In genomic region chr2:28288620-28289019, GRCh38 we compare ENCODE assay signal across 26 cellular contexts.
DNase-seq lines count a peak whose midpoint lies in the region; ATAC-seq and TF ChIP-seq lines count a peak whose summit lies in the region.
"Had no signal": no experiment of that assay in that cellular context is flagged by ENCODE, and none has a peak within 500 bp of the region (broad histone marks: within the 10 kb centered on the region; RNA-seq: fewer than 3 reads in every experiment).

No MANE protein-coding gene starts in this region.

- H4K8ac ChIP-seq in IMR-90 (ENCODE audit: low read depth in 2 of 2, low read length in 2 of 2), result peak overlapping the region in 1 of 2 experiments; percentile 15; a peak in 1 of 4 replicates
- no peak overlapping the region for H4K8ac ChIP-seq in mesenchymal stem cell (ENCODE audit: low read length)

- BruUV-seq in IMR-90 (replicated peaks; lab: Mats Ljungman, UMichigan), result no TSS peak

- CTCF ChIA-PET in activated naive CD4-positive, alpha-beta T cell treated with anti-CD3 and anti-CD28 coated beads for 36 hours (lab: Charles Lee), result interaction anchor here (0.6 kb wide), 1 partner anchor 164 kb away, joined by 4 read pairs; no protein-coding TSS in a partner anchor
- CTCF ChIA-PET in IMR-90 (lab: Yijun Ruan, JAX), result no interaction called here

- peaks cover 22% of the 10 kb centered on the region for H3K9me1 ChIP-seq in IMR-90 (ENCODE audit: insufficient read depth, low read length)

- POLR2A ChIA-PET in IMR-90 (lab: Charles Lee; ENCODE audit: unreplicated experiment), result no interaction called here

- in situ Hi-C loops in IMR-90 (cut with MboI; ENCODE audit: low sequenced_read_pairs), result no loop called here

- ATAC-seq in IMR-90 (ENCODE audit: low read depth), result no peak
- no peak for ATAC-seq in HG03442 (IDR thresholded peaks at IDR 0.05; ENCODE audit: unreplicated experiment)
- ATAC-seq: GM12878 had no signal

- H3K9ac ChIP-seq in IMR-90 (ENCODE audit: low read depth, low read length) (no peak overlapping the region), mesenchymal stem cell (ENCODE audit: low read length) (no peak overlapping the region)
- H3K9ac ChIP-seq: BLaER1 had no signal

- H3K36me3 ChIP-seq in IMR-90 (ENCODE audit: control insufficient read depth, insufficient read depth, low read length) (no peaks in the 10 kb centered on the region), mesenchymal stem cell (ENCODE audit: control insufficient read depth in 1 of 2, insufficient read depth in 2 of 2, low read depth in 1 of 2, low read length in 2 of 2) (no peaks in the 10 kb centered on the region)
- H3K36me3 ChIP-seq: BE2C had no signal

- H3K14ac ChIP-seq in IMR-90 (replicated peaks; ENCODE audit: low read depth, low read length), result no peak overlapping the region
- H3K14ac ChIP-seq in mesenchymal stem cell (ENCODE audit: low read length in 2 of 2), result no peak overlapping the region

- no peak overlapping the region for H2BK20ac ChIP-seq in IMR-90 (ENCODE audit: low read depth, low read length)

- peaks cover 0 to 15% of the 10 kb centered on the region in 2 experiments; a peak in 1 of 4 replicates for H3K79me1 ChIP-seq in IMR-90 (ENCODE audit: low read depth in 1 of 2, low read length in 2 of 2)
- no peaks in the 10 kb centered on the region for H3K79me1 ChIP-seq in mesenchymal stem cell (replicated peaks; ENCODE audit: low read length, poor library complexity, severe bottlenecking)

- H3K36me3 Mint-ChIP-seq in activated naive CD4-positive, alpha-beta T cell treated with anti-CD3 and anti-CD28 coated beads for 36 hours (ENCODE audit: low read depth), result peaks cover 2% of the 10 kb centered on the region
- H3K36me3 Mint-ChIP-seq in osteocyte (ENCODE audit: unreplicated experiment), result peaks cover 3% of the 10 kb centered on the region

- H2AFZ ChIP-seq in IMR-90 (replicated peaks; ENCODE audit: low read length, poor library complexity), result no peak overlapping the region
- no peak overlapping the region for H2AFZ ChIP-seq in mesenchymal stem cell (ENCODE audit: low read depth, low read length)

- no CpG with 5 or more reads among the region's 5 CpGs for WGBS in IMR-90 (ENCODE audit: extremely low coverage in 2 of 2, insufficient read length in 1 of 2), 2 experiments
- WGBS in mesenchymal stem cell, result 98% methylated on average over 5 of the region's 5 CpGs

- H2BK120ac ChIP-seq in IMR-90 (ENCODE audit: low read depth, low read length) (peak overlapping the region; percentile 90; the same call in 1 of the 2 replicates), mesenchymal stem cell (ENCODE audit: low read depth, low read length) (no peak overlapping the region)

- no peak overlapping the region for H3K18ac ChIP-seq in IMR-90 (ENCODE audit: low read depth, low read length)
- no peak overlapping the region for H3K18ac ChIP-seq in mesenchymal stem cell (ENCODE audit: low read depth in 1 of 2, low read length in 2 of 2)

- no peak overlapping the region for H3K4me3 ChIP-seq in IMR-90 (ENCODE audit: insufficient read depth, low read depth, low read length)
- H3K4me3 ChIP-seq in mesenchymal stem cell (ENCODE audit: insufficient read depth in 1 of 2, low read depth in 1 of 2, low read length in 2 of 2), result no peak overlapping the region
- H3K4me3 ChIP-seq: BLaER1, GM12878 had no signal

- no peaks in the 10 kb centered on the region for H4K20me1 ChIP-seq in IMR-90 (ENCODE audit: insufficient read depth, low read length)
- H4K20me1 ChIP-seq: BLaER1 had no signal

- H4K5ac ChIP-seq in IMR-90 (ENCODE audit: low read depth, low read length), result no peak overlapping the region

- H3K4me1 ChIP-seq in IMR-90 (ENCODE audit: control insufficient read depth, insufficient read depth, low read length) (peaks cover 21% of the 10 kb centered on the region), mesenchymal stem cell (ENCODE audit: control insufficient read depth, insufficient read depth, low read depth, low read length) (peaks cover 13% of the 10 kb centered on the region)
- H3K4me1 ChIP-seq: BLaER1 had no signal

- dilution Hi-C loops in IMR-90 (cut with HindIII; ENCODE audit: low sequenced_read_pairs, unreplicated experiment), result no loop called here

- H3K4me2 ChIP-seq in IMR-90 (ENCODE audit: low read depth, low read length) (no peak overlapping the region), mesenchymal stem cell (ENCODE audit: low read length, poor library complexity, severe bottlenecking) (no peak overlapping the region)
- H3K4me2 ChIP-seq: BLaER1 had no signal

- no peak overlapping the region for H3K27ac ChIP-seq in IMR-90 (ENCODE audit: insufficient read depth, low read length)
- no peak overlapping the region for H3K27ac ChIP-seq in mesenchymal stem cell (ENCODE audit: low read length, poor library complexity, severe bottlenecking)
- H3K27ac ChIP-seq: 22Rv1, BLaER1 had no signal

- H3K27ac Mint-ChIP-seq in activated naive CD4-positive, alpha-beta T cell treated with anti-CD3 and anti-CD28 coated beads for 36 hours, result peak overlapping the region; percentile 37
- no peak overlapping the region for H3K27ac Mint-ChIP-seq in osteocyte (ENCODE audit: unreplicated experiment)

- TF ChIP-seq CTCF in IMR-90 (conservative IDR thresholded peaks at IDR 0.05; ENCODE audit: low read depth, low read length) (no peak), osteocyte (IDR thresholded peaks at IDR 0.05) (no peak)

- peak overlapping the region; percentile 92; the same call in 1 of the 2 replicates for H3K4ac ChIP-seq in IMR-90 (ENCODE audit: low read depth, low read length)
- H3K4ac ChIP-seq in mesenchymal stem cell (ENCODE audit: low read depth in 1 of 2, low read length in 2 of 2), result no peak overlapping the region

- no peak overlapping the region for H3K4me3 Mint-ChIP-seq in activated naive CD4-positive, alpha-beta T cell treated with anti-CD3 and anti-CD28 coated beads for 36 hours
- no peak overlapping the region for H3K4me3 Mint-ChIP-seq in osteocyte (ENCODE audit: unreplicated experiment)
- H3K4me3 Mint-ChIP-seq: CD14-positive monocyte; CD4-positive, alpha-beta memory T cell; CD4-positive, CD25-positive, alpha-beta regulatory T cell; CD8-positive, alpha-beta memory T cell had no signal

- intact Hi-C loops in activated naive CD4-positive, alpha-beta T cell treated with anti-CD3 and anti-CD28 coated beads for 36 hours (cut with micrococcal nuclease), result no loop called here
- intact Hi-C loops in IMR-90 (cut with micrococcal nuclease), result no loop called here

- TF ChIP-seq RAD21 in IMR-90 (IDR thresholded peaks at IDR 0.05; ENCODE audit: low read length), result no peak

- H2AK9ac ChIP-seq in IMR-90 (replicated peaks; ENCODE audit: low read depth, low read length, poor library complexity), result no peak overlapping the region

- H2BK15ac ChIP-seq in IMR-90 (ENCODE audit: low read depth, low read length) (peak overlapping the region; percentile 36; the same call in 1 of the 3 replicates), mesenchymal stem cell (ENCODE audit: low read depth, poor library complexity, severe bottlenecking) (no peak overlapping the region)

- DNase-seq in activated naive CD4-positive, alpha-beta T cell treated with anti-CD3 and anti-CD28 coated beads for 36 hours, result no peak
- no peak for DNase-seq in activated naive CD4-positive, alpha-beta T cell treated with Interleukin-2 at 50 U/mL for 16 hours
- DNase-seq in IMR-90, result no peak
- DNase-seq in mesenchymal stem cell, result no peak
- peak; percentile 60 for DNase-seq in osteocyte (ENCODE audit: extremely low spot score, unreplicated experiment)
- no peak for DNase-seq in dermis blood vessel endothelial cell
- no peak for DNase-seq in 8988T
- DNase-seq: ACHN; BE2C; C1 segment of cervical spinal cord; CD4-positive, alpha-beta memory T cell; CD4-positive, CD25-positive, alpha-beta regulatory T cell; CD8-positive, alpha-beta memory T cell; COR-L47; DMS 273 treated with DMSO at 0.1 percent for 48 hours; DMS153; DMS53; DMS79; DND-41; EL; GDM1 had no signal

- no peaks in the 10 kb centered on the region for H3K27me3 Mint-ChIP-seq in activated naive CD4-positive, alpha-beta T cell treated with anti-CD3 and anti-CD28 coated beads for 36 hours (ENCODE audit: low read depth)
- H3K27me3 Mint-ChIP-seq in osteocyte (ENCODE audit: unreplicated experiment), result no peaks in the 10 kb centered on the region
- H3K27me3 Mint-ChIP-seq: CD4-positive, alpha-beta memory T cell; CD4-positive, CD25-positive, alpha-beta regulatory T cell; CD8-positive, alpha-beta memory T cell had no signal

- H3K4me1 Mint-ChIP-seq in activated naive CD4-positive, alpha-beta T cell treated with anti-CD3 and anti-CD28 coated beads for 36 hours (ENCODE audit: low read depth), result peaks cover 8% of the 10 kb centered on the region
- H3K4me1 Mint-ChIP-seq in osteocyte (ENCODE audit: unreplicated experiment), result peaks cover 42% of the 10 kb centered on the region

- H2BK12ac ChIP-seq in mesenchymal stem cell (ENCODE audit: low read length in 2 of 2), result peak overlapping the region in 1 of 2 experiments; percentile 59

- no peaks in the 10 kb centered on the region for H3K9me3 Mint-ChIP-seq in activated naive CD4-positive, alpha-beta T cell treated with anti-CD3 and anti-CD28 coated beads for 36 hours
- no peaks in the 10 kb centered on the region for H3K9me3 Mint-ChIP-seq in osteocyte (ENCODE audit: unreplicated experiment)
- H3K9me3 Mint-ChIP-seq: CD14-positive monocyte; CD4-positive, alpha-beta memory T cell; CD4-positive, CD25-positive, alpha-beta regulatory T cell; CD8-positive, alpha-beta memory T cell had no signal

- H2AK5ac ChIP-seq in IMR-90 (ENCODE audit: low read depth, low read length) (peak overlapping the region; percentile 85; the same call in 1 of the 2 replicates), mesenchymal stem cell (ENCODE audit: low read length, severe bottlenecking) (peak overlapping the region; percentile 68)

- H3K27me3 ChIP-seq in IMR-90 (ENCODE audit: control insufficient read depth, insufficient read depth, low read length) (no peaks in the 10 kb centered on the region), mesenchymal stem cell (ENCODE audit: control insufficient read depth in 1 of 2, insufficient read depth in 1 of 2, low read length in 2 of 2) (no peaks in the 10 kb centered on the region)
- H3K27me3 ChIP-seq: BE2C, BLaER1 had no signal

- H4K91ac ChIP-seq in IMR-90 (ENCODE audit: insufficient read depth, low read depth, low read length), result no peak overlapping the region
- H4K91ac ChIP-seq in mesenchymal stem cell (ENCODE audit: low read length), result no peak overlapping the region

- H3K56ac ChIP-seq in IMR-90 (ENCODE audit: extremely low read depth, insufficient read depth, low read length), result no peak overlapping the region

- H2BK5ac ChIP-seq in IMR-90 (ENCODE audit: low read depth, low read length, poor library complexity, severe bottlenecking) (no peak overlapping the region), mesenchymal stem cell (ENCODE audit: low read depth, low read length, poor library complexity, severe bottlenecking) (no peak overlapping the region)

- TF ChIP-seq POLR2A in IMR-90 (IDR thresholded peaks at IDR 0.05; ENCODE audit: low read depth, low read length), result no peak

- H3K23ac ChIP-seq in IMR-90 (ENCODE audit: low read depth, low read length), result no peak overlapping the region
- no peak overlapping the region for H3K23ac ChIP-seq in mesenchymal stem cell (ENCODE audit: low read length in 2 of 2)

- no peaks in the 10 kb centered on the region for H3K9me3 ChIP-seq in IMR-90 (ENCODE audit: control insufficient read depth, insufficient read depth, low read length)
- H3K9me3 ChIP-seq in mesenchymal stem cell (ENCODE audit: control insufficient read depth, low read length), result no peaks in the 10 kb centered on the region
- H3K9me3 ChIP-seq: BE2C, BLaER1 had no signal

TF ChIP-seq in IMR-90, 13 proteins besides CTCF, POLR2A, EP300 and RAD21 (continues in another document):
- no peak for TF ChIP-seq CHD1 (IDR thresholded peaks at IDR 0.05; ENCODE audit: low read depth, low read length)
